In the genomic region with DNA sequence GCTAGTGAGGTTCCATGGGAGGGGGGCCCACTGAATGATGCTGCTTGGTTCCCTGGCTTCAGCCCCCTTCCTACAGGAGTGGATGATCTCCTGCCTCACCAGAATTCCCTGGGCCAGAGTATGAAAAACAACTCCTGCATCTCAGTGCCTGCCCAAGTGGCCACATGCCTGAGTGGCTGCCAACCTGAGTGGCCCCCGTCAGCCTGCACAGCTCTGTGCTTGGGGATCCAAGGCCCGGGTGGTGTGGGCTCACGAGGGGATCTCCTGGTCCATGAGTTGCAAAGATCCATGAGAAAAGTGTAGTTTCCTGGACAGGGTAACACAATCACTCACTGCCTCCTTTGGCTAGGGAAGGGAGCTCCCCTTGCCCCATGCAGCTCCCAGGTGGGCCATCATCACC, we compare ENCODE assay signal across 8 cellular contexts. TPM values are rescaled to one million over a fixed set of nuclear protein-coding genes. Genes with fewer than 3 reads are reported as not detected.
"Had no signal": no experiment of that assay in that cellular context is flagged by ENCODE, and none has a peak within 500 bp of the region (broad histone marks: within the 10 kb centered on the region; RNA-seq: fewer than 3 reads in every experiment).

No MANE protein-coding gene starts in this region.

- H3K4me3 ChIP-seq: K562 had no signal

- ATAC-seq: K562 had no signal

- H3K27ac Mint-ChIP-seq: IgD-negative memory B cell had no signal

- FAIRE-seq: HepG2, HTR-8/SVneo, K562 had no signal

- H3K4me3 Mint-ChIP-seq: IgD-negative memory B cell had no signal

- H3K27ac ChIP-seq: HL-60 had no signal

- DNase-seq: IMR-90, KBM-7 had no signal

RNA-seq across cellular contexts. Expression of a gene that starts 17.1 kb away (rescaled TPM):
- total RNA-seq: HT-29, IMR-90, K562 had no signal
- polyA plus RNA-seq: HepG2, IMR-90, K562 had no signal
